Comparison of ENCODE assay signal across 8 cellular contexts in genomic region chr7:118214833-118215182, GRCh38. TPM values are rescaled to one million over a fixed set of nuclear protein-coding genes. Genes with fewer than 3 reads are reported as not detected.
DNase-seq lines count a peak whose midpoint lies in the region; ATAC-seq and TF ChIP-seq lines count a peak whose summit lies in the region.

No MANE protein-coding gene starts in this region.

- no peak for TF ChIP-seq CTCF in cardiac fibroblast (IDR thresholded peaks at IDR 0.05; ENCODE audit: low read depth, low read length)
- no peak for TF ChIP-seq CTCF in prostate gland (IDR thresholded peaks at IDR 0.05)

- WGBS in prostate gland: 35% methylated on average over 3 of the region's 3 CpGs

- intact Hi-C loops in prostate gland (cut with DNase I): no loop called here

- peak overlapping the region in 1 of 2 donors; percentile 48 for H3K27ac ChIP-seq in prostate gland

- H3K4me3 ChIP-seq in cardiac fibroblast (replicated peaks in 1 of 2; ENCODE audit: low read depth in 2 of 2, low read length in 2 of 2) (peak overlapping the region; percentile 64 to 67), prostate gland (peak overlapping the region; percentile 35 to 43)

- ATAC-seq in GM19324 (IDR thresholded peaks at IDR 0.05; ENCODE audit: low FRiP score, unreplicated experiment) (peak; percentile 23), HG03066 (IDR thresholded peaks at IDR 0.05; ENCODE audit: low read depth, unreplicated experiment) (peak; percentile 22), esophagus mucosa (no peak)

- no peaks in the 10 kb centered on the region for H3K9me3 ChIP-seq in prostate gland

- no peaks in the 10 kb centered on the region for H3K4me1 ChIP-seq in prostate gland (replicated peaks)

- TF ChIP-seq POLR2A in prostate gland (IDR thresholded peaks at IDR 0.05): no peak

- H3K36me3 ChIP-seq in prostate gland: no peaks in the 10 kb centered on the region

- no peak for DNase-seq in cardiac fibroblast (ENCODE audit: low read depth in 2 of 2)
- DNase-seq in prostate gland (ENCODE audit: low spot score): no peak
- no peak for DNase-seq in NCI-H510A (lab: John Stamatoyannopoulos, UW)
- DNase-seq in SKM-1 treated with dmso at 0.1 percent for 144 hours (lab: John Stamatoyannopoulos, UW; ENCODE audit: unreplicated experiment): no peak
- DNase-seq in mesenteric fat pad (ENCODE audit: low spot score): no peak

- no peaks in the 10 kb centered on the region for H3K27me3 ChIP-seq in prostate gland (replicated peaks; ENCODE audit: insufficient read depth)

RNA-seq across cellular contexts. Expression of gene ANKRD7, which starts 9.7 kb away (rescaled TPM):
- 10 to 100 TPM in 1 of 2 donors, under 1 TPM in 1; 0.36 to 73.0 TPM for total RNA-seq in prostate gland
- total RNA-seq in esophagus mucosa: not detected
- total RNA-seq in mesenteric fat pad: not detected

RNA-seq across cellular contexts. Expression of gene LSM8, which starts 30.8 kb away (rescaled TPM):
- total RNA-seq in prostate gland (10 to 100 TPM; 24.8 to 29.3 TPM), esophagus mucosa (17.3 TPM), mesenteric fat pad (25.8 TPM)
